In the genomic region with DNA sequence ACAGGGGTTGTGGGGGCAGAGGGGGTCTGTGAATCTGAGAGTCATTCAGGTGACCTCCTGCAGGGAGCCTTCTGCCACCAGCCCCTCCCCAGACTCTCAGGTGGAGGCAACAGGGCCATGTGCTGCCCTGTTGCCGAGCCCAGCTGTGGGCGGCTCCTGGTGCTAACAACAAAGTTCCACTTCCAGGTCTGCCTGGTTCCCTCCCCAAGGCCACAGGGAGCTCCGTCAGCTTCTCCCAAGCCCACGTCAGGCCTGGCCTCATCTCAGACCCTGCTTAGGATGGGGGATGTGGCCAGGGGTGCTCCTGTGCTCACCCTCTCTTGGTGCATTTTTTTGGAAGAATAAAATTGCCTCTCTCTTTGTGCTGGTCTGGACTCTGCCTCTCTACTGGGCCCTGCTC, we compare ENCODE assay signal across 26 cellular contexts. TPM values are rescaled to one million over a fixed set of nuclear protein-coding genes. Genes with fewer than 3 reads are reported as not detected.
A peak's percentile ranks its signal among the peaks of the same experiment; 100 is the strongest.
DNase-seq lines count a peak whose midpoint lies in the region; ATAC-seq, FAIRE-seq and TF ChIP-seq lines count a peak whose summit lies in the region.
"Had no signal": no experiment of that assay in that cellular context is flagged by ENCODE, and none has a peak within 500 bp of the region (broad histone marks: within the 10 kb centered on the region; RNA-seq: fewer than 3 reads in every experiment).

No MANE protein-coding gene starts in this region.

- H3K4me3 ChIP-seq in K562 = no peak overlapping the region

- TF ChIP-seq RAD21 in K562 (CRISPR knock-in tag; conservative IDR thresholded peaks at IDR 0.05 in 1 of 2, IDR thresholded peaks at IDR 0.05 in 1 of 2) = no peak

- no peaks in the 10 kb centered on the region; a peak in 1 of 5 replicates for H3K4me1 ChIP-seq in K562 (replicated peaks in 1 of 2; ENCODE audit: control insufficient read depth in 2 of 2, insufficient read depth in 2 of 2, low read length in 2 of 2)

- POLR2A ChIA-PET in K562 (lab: Yijun Ruan, JAX) = interaction anchor here (1.7 kb wide), 1 partner anchor 258 kb away, joined by 6 read pairs; the partner anchor contains the start of gene SRSF6

- H3K27ac ChIP-seq in K562 (ENCODE audit: extremely low read depth, low read depth, low read length) = no peak overlapping the region
- H3K27ac ChIP-seq: C4-2B, HL-60 had no signal

- BruUV-seq in Calu3 (replicated peaks; lab: Mats Ljungman, UMichigan) = TSS peak; percentile 54
- TSS peak; percentile 73 for BruUV-seq in K562 (replicated peaks; lab: Mats Ljungman, UMichigan)

- peaks cover 52% of the 10 kb centered on the region; the same call in 2 of the 3 replicates for H3K36me3 ChIP-seq in K562 (ENCODE audit: control insufficient read depth, insufficient read depth, low read length)

- peak; percentile 6 for DNase-seq in CD14-positive monocyte (ENCODE audit: low spot score)
- DNase-seq in Calu3 = no peak
- no peak for DNase-seq in K562 (ENCODE audit: extremely low read depth in 1 of 4, low spot score in 3 of 4)
- DNase-seq in posterior vena cava (ENCODE audit: low spot score) = peak; percentile 62
- no peak for DNase-seq in EL
- DNase-seq: AML-193; CD4-positive, alpha-beta memory T cell; DMS 273 treated with DMSO at 0.1 percent for 48 hours; DMS53; DND-41; GOT3; H7; HFFc6; KG1 had no signal

- no peak overlapping the region; a peak in 1 of 4 replicates for H3K9ac ChIP-seq in K562 (ENCODE audit: insufficient read depth in 1 of 2, low read depth in 2 of 2, low read length in 2 of 2)

- WGBS in K562 (ENCODE audit: insufficient coverage, low coverage, missing lambda C conversion rate) = 93% methylated on average over 4 of the region's 4 CpGs

- no peaks in the 10 kb centered on the region for H4K20me1 ChIP-seq in K562 (replicated peaks; ENCODE audit: control insufficient read depth, insufficient read depth, low read length)

- CTCF ChIA-PET in Calu3 (lab: Charles Lee) (no interaction called here), K562 (lab: Yijun Ruan, JAX; ENCODE audit: low intra/inter-chr PET ratio) (no interaction called here)

- ATAC-seq in K562 (no peak), GM19463 (IDR thresholded peaks at IDR 0.05; ENCODE audit: unreplicated experiment) (no peak), GM18870 (IDR thresholded peaks at IDR 0.05; ENCODE audit: unreplicated experiment) (no peak)
- ATAC-seq: HCT116 had no signal

- no peaks in the 10 kb centered on the region for H3K9me3 ChIP-seq in K562 (replicated peaks; ENCODE audit: control insufficient read depth, insufficient read depth, low read depth, low read length)

- H3K4me1 Mint-ChIP-seq in CD14-positive monocyte (no peaks in the 10 kb centered on the region), Calu3 (ENCODE audit: low read depth, unreplicated experiment) (no peaks in the 10 kb centered on the region)

- H3K79me2 ChIP-seq in K562 (ENCODE audit: control insufficient read depth, insufficient read depth, low read length) = no peaks in the 10 kb centered on the region

- H3K27ac Mint-ChIP-seq in CD14-positive monocyte = peak overlapping the region in 1 of 7 donors; percentile 27
- H3K27ac Mint-ChIP-seq in Calu3 (ENCODE audit: unreplicated experiment) = no peak overlapping the region
- H3K27ac Mint-ChIP-seq: HFFc6 had no signal

- no peak overlapping the region for H3K4me2 ChIP-seq in K562 (ENCODE audit: insufficient read depth, low read length)

- H3K36me3 Mint-ChIP-seq in CD14-positive monocyte (peaks cover 36 to 61% of the 10 kb centered on the region in 2 donors), Calu3 (ENCODE audit: insufficient read depth, unreplicated experiment) (peaks cover 18% of the 10 kb centered on the region)
- H3K36me3 Mint-ChIP-seq: CD4-positive, alpha-beta memory T cell had no signal

- no peak for TF ChIP-seq POLR2A in K562 (conservative IDR thresholded peaks at IDR 0.05)

- H3K27me3 Mint-ChIP-seq in CD14-positive monocyte (ENCODE audit: low read depth in 3 of 3) (peaks cover 0 to 5% (median under 1%) of the 10 kb centered on the region in 3 donors), Calu3 (ENCODE audit: unreplicated experiment) (no peaks in the 10 kb centered on the region)
- H3K27me3 Mint-ChIP-seq: CD4-positive, alpha-beta memory T cell; IgD-negative memory B cell had no signal

- H3K9me3 Mint-ChIP-seq in CD14-positive monocyte = peaks cover 2 to 11% (median 7%) of the 10 kb centered on the region in 7 donors
- H3K9me3 Mint-ChIP-seq in Calu3 (ENCODE audit: low read depth, unreplicated experiment) = no peaks in the 10 kb centered on the region
- H3K9me3 Mint-ChIP-seq: HFFc6, IgD-negative memory B cell had no signal

- intact Hi-C loops in CD14-positive monocyte (cut with micrococcal nuclease) = no loop called here
- intact Hi-C loops in Calu3 (cut with micrococcal nuclease; ENCODE audit: unreplicated experiment) = no loop called here
- intact Hi-C loops in K562 (cut with micrococcal nuclease) = no loop called here
- intact Hi-C loops in posterior vena cava (cut with DNase I) = loop anchor here in 1 of 2 donors (5.0 kb wide), 1 partner anchor 49 kb away; the partner anchor contains the start of gene MYBL2

- H3K27me3 ChIP-seq in K562 (ENCODE audit: control insufficient read depth in 2 of 2, insufficient read depth in 2 of 2, low read length in 2 of 2) = no peaks in the 10 kb centered on the region

- no peak for TF ChIP-seq CTCF in CD14-positive monocyte (IDR thresholded peaks at IDR 0.05)
- no peak for TF ChIP-seq CTCF in Calu3 (IDR thresholded peaks at IDR 0.05; ENCODE audit: unreplicated experiment)
- no peak for TF ChIP-seq CTCF in K562 (IDR thresholded peaks at IDR 0.05 in 2 of 3, conservative IDR thresholded peaks at IDR 0.05 in 1 of 3; ENCODE audit: insufficient read depth in 2 of 3, low read depth in 1 of 3, low read length in 3 of 3)

- H2AFZ ChIP-seq in K562 (ENCODE audit: low read depth, low read length) = no peak overlapping the region

- in situ Hi-C loops in K562 (cut with MboI) = no loop called here

- TF ChIP-seq EP300 in K562 (IDR thresholded peaks at IDR 0.05; ENCODE audit: low read length) = no peak

- no peaks in the 10 kb centered on the region for H3K9me1 ChIP-seq in K562 (ENCODE audit: control insufficient read depth, insufficient read depth, low read length)

- H3K4me3 Mint-ChIP-seq in CD14-positive monocyte (no peak overlapping the region), Calu3 (ENCODE audit: low read depth, unreplicated experiment) (no peak overlapping the region)
- H3K4me3 Mint-ChIP-seq: CD4-positive, alpha-beta memory T cell; HFFc6; IgD-negative memory B cell had no signal

- FAIRE-seq in K562 (lab: Jason Lieb, UNC) = no peak
- FAIRE-seq: A204.1, G401.6, GM12892, GM18507 had no signal

TF ChIP-seq in K562, 482 proteins besides CTCF, POLR2A, EP300 and RAD21 (continues in another document):
- no peak for TF ChIP-seq JUNB (CRISPR knock-in tag; conservative IDR thresholded peaks at IDR 0.05)

RNA-seq across cellular contexts. Expression of gene GTSF1L, which starts 10.7 kb away (rescaled TPM):
- polyA plus RNA-seq in CD14-positive monocyte (not detected), K562 (2011; rRNA removed) (not detected in 2 replicates), K562 (2014; fragmentation: Illumina TruSeq; extraction: Trizol) (not detected in 2 replicates), K562 (2014; fragmentation: Nextera tagmentation; extraction: Ambion mirVana) (not detected), K562 (2014; rRNA removed) (not detected in 2 replicates)
- total RNA-seq in Calu3 (2022) (not detected in 2 replicates), K562 (2014; rRNA removed) (not detected in 2 replicates), K562 (2014; rRNA removed; fragmentation: Illumina TruSeq; extraction: Trizol) (not detected in 2 replicates), K562 (2015; rRNA removed; fragmentation: Illumina TruSeq; extraction: Trizol) (not detected in 2 replicates), K562 (2021) (not detected in 2 replicates), posterior vena cava (not detected)
- not detected in 2 replicates for total RNA-seq in K562 (2011; cell fraction: chromatin; rRNA removed; ENCODE audit: low replicate concordance)
- total RNA-seq in K562 (2011; cell fraction: nucleolus; rRNA removed) = not detected in 2 replicates
- not detected in 2 replicates for total RNA-seq in K562 (2011; cell fraction: nucleoplasm; rRNA removed)
- not detected in 2 replicates for polyA plus RNA-seq in K562 (2011; cell fraction: cytosol; rRNA removed)
- not detected in 2 replicates for polyA plus RNA-seq in K562 (2011; cell fraction: nucleus; rRNA removed)
- polyA plus RNA-seq in K562 (2012) = not detected in 2 replicates
- not detected in 2 replicates for polyA minus RNA-seq in K562 (2011; rRNA and poly(A)+ RNA removed)
- polyA minus RNA-seq in K562 (2011; cell fraction: cytosol; rRNA and poly(A)+ RNA removed) = not detected in 2 replicates
- not detected in 2 replicates for polyA minus RNA-seq in K562 (2011; cell fraction: nucleus; rRNA and poly(A)+ RNA removed)
- total RNA-seq: CD4-positive, alpha-beta memory T cell; H7; HFFc6; HT1080 had no signal
- polyA plus RNA-seq: BJ; CD4-positive, alpha-beta memory T cell had no signal

RNA-seq across cellular contexts. Expression of gene MYBL2, which starts 49.2 kb away (rescaled TPM):
- under 1 TPM; 0.08 to 0.10 TPM for polyA plus RNA-seq in CD14-positive monocyte
- 113 and 125 TPM in 2 replicates for total RNA-seq in Calu3 (2022)
- total RNA-seq in K562 (2011; cell fraction: chromatin; rRNA removed; ENCODE audit: low replicate concordance) = 25.5 and 54.2 TPM in 2 replicates
- total RNA-seq in K562 (2011; cell fraction: nucleolus; rRNA removed) = 28.0 and 31.8 TPM in 2 replicates
- total RNA-seq in K562 (2011; cell fraction: nucleoplasm; rRNA removed) = 22.6 and 26.3 TPM in 2 replicates
- 111 and 154 TPM in 2 replicates for total RNA-seq in K562 (2014; rRNA removed)
- total RNA-seq in K562 (2014; rRNA removed; fragmentation: Illumina TruSeq; extraction: Trizol) = 26.2 and 31.1 TPM in 2 replicates
- 52.5 and 53.6 TPM in 2 replicates for total RNA-seq in K562 (2015; rRNA removed; fragmentation: Illumina TruSeq; extraction: Trizol)
- total RNA-seq in K562 (2021) = 161 and 169 TPM in 2 replicates
- 27.6 and 33.8 TPM in 2 replicates for polyA plus RNA-seq in K562 (2011; rRNA removed)
- polyA plus RNA-seq in K562 (2011; cell fraction: cytosol; rRNA removed) = 39.0 and 57.5 TPM in 2 replicates
- polyA plus RNA-seq in K562 (2011; cell fraction: nucleus; rRNA removed) = 29.2 and 49.4 TPM in 2 replicates
- polyA plus RNA-seq in K562 (2012) = 113 and 131 TPM in 2 replicates
- 141 and 149 TPM in 2 replicates for polyA plus RNA-seq in K562 (2014; fragmentation: Illumina TruSeq; extraction: Trizol)
- 1 to 10 TPM; 4.4 to 6.3 TPM for polyA plus RNA-seq in K562 (2014; fragmentation: Nextera tagmentation; extraction: Ambion mirVana)
- 62.1 and 80.2 TPM in 2 replicates for polyA plus RNA-seq in K562 (2014; rRNA removed)
- 27.8 and 34.3 TPM in 2 replicates for polyA minus RNA-seq in K562 (2011; rRNA and poly(A)+ RNA removed)
- polyA minus RNA-seq in K562 (2011; cell fraction: cytosol; rRNA and poly(A)+ RNA removed) = 57.3 and 64.6 TPM in 2 replicates
- 12.4 and 15.3 TPM in 2 replicates for polyA minus RNA-seq in K562 (2011; cell fraction: nucleus; rRNA and poly(A)+ RNA removed)
- total RNA-seq in posterior vena cava = under 1 TPM; 0.24 to 0.60 TPM

Comparison
In these comparisons a context has a peak if more than half of its experiments do, and no peak if none do; other contexts are left out.
1. DNase-seq: peak in CD14-positive monocyte (single experiment) and posterior vena cava (single experiment); none in Calu3 (single experiment), K562 (0 of 4) and EL (single experiment).
2. RNA of gene MYBL2, which starts 49.2 kb away (total RNA-seq): 113 to 125 TPM in Calu3 and 22.6 to 169 TPM in K562; 0.24 to 0.60 TPM in posterior vena cava; every median in the first group is over 10 times any median in the second.